Comparison of ENCODE assay signal across 1 cellular context in genomic region chr5:140246378-140247122, GRCh38.
TF ChIP-seq lines count a peak whose summit lies in the region.

No MANE protein-coding gene starts in this region.

TF ChIP-seq in GM23338, 12 proteins besides CTCF, POLR2A, EP300 and RAD21 (continued from another document):
- no peak for TF ChIP-seq ZNF462 (CRISPR knock-in tag; IDR thresholded peaks at IDR 0.05)
- no peak for TF ChIP-seq ZNF114 (CRISPR knock-in tag; IDR thresholded peaks at IDR 0.05)
- TF ChIP-seq, protein P1, sequence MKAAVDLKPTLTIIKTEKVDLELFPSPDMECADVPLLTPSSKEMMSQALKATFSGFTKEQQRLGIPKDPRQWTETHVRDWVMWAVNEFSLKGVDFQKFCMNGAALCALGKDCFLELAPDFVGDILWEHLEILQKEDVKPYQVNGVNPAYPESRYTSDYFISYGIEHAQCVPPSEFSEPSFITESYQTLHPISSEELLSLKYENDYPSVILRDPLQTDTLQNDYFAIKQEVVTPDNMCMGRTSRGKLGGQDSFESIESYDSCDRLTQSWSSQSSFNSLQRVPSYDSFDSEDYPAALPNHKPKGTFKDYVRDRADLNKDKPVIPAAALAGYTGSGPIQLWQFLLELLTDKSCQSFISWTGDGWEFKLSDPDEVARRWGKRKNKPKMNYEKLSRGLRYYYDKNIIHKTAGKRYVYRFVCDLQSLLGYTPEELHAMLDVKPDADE (IDR thresholded peaks at IDR 0.05) = no peak
